In the genomic region with DNA sequence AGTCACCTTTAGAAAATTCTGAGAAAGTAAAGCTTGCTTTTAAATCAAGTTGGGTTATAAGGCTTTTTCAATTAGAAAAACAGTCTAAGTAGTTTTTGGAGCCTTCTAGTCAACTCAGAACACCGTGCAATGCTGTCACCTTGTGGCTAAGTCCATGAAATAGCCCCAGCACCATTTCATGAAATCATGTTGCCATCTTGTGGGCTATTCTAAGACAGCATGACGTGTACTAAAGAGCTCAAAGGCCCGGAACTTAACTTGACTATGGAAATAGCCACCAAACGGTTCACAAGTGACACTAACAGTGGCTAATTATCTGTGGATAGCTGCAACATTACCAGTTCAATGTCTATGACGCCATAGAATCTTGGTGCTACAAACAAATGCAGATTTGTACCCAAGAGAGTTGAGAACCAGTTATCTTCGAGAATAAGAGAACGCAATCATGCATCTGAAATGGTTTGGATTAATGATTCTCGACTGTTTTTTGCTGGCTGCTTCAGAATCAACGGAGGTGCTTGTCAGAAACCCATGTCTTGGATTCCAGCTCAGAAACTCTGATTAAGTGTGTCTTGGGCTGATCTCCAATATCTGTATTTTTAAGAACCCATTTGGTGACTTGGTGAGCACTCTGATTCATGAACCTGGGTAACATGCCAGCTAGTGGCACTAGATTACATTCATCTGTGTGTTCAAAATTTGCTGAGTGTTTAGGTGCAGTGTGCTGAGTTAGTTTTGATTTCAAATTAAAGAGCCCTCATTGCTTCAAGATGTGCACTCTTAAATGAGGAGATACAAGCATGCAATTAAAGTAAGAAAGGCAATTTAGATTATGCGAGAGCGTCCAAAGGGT, we compare ENCODE assay signal across 8 cellular contexts.
DNase-seq lines count a peak whose midpoint lies in the region; ATAC-seq and TF ChIP-seq lines count a peak whose summit lies in the region.

No MANE protein-coding gene starts in this region.

- TF ChIP-seq CTCF in GM12874 (IDR thresholded peaks at IDR 0.05; ENCODE audit: insufficient read depth, low read depth, low read length): peak; percentile 73
- TF ChIP-seq CTCF in RWPE1 (conservative IDR thresholded peaks at IDR 0.05; ENCODE audit: low read depth): peak; percentile 100

- DNase-seq in A172 (ENCODE audit: low spot score) (peak; percentile 75), MV-4-11 (lab: John Stamatoyannopoulos, UW) (peak; percentile 80), RWPE1 (ENCODE audit: low spot score) (peak; percentile 81), astrocyte of the hippocampus (ENCODE audit: low read depth, low spot score) (peak; percentile 93), hypothalamus (lab: John Stamatoyannopoulos, UW) (peak in 37 of 51 donors; percentile 1 to 84 (median 47)), skeletal muscle cell (ENCODE audit: low read depth) (peak; percentile 62)

- POLR2A ChIA-PET in RWPE1 (lab: Yijun Ruan, JAX; ENCODE audit: low non-redundant PET): no interaction called here

- no peak overlapping the region for H3K27ac ChIP-seq in RWPE1

- ATAC-seq in HG02623 (IDR thresholded peaks at IDR 0.05; ENCODE audit: unreplicated experiment): peak; percentile 100

- CTCF ChIA-PET in RWPE1 (lab: Yijun Ruan, JAX): interaction anchor here (0.5 to 2.0 kb wide), 32 partner anchors 9 to 1382 kb away, joined by 3 to 54 read pairs (median 4); a partner anchor contains a TSS

- H3K4me3 ChIP-seq in skeletal muscle cell (ENCODE audit: low read depth, low read length): no peak overlapping the region
